Comparison of ENCODE assay signal across 2 cellular contexts in genomic region chr6:44665143-44665542, GRCh38.
TF ChIP-seq lines count a peak whose summit lies in the region.

No MANE protein-coding gene starts in this region.

TF ChIP-seq in IMR-90, 13 proteins besides CTCF, POLR2A, EP300 and RAD21:
- no peak for TF ChIP-seq MXI1 (IDR thresholded peaks at IDR 0.05; ENCODE audit: borderline replicate concordance, low read depth, low read length)
- TF ChIP-seq NFE2L2 (IDR thresholded peaks at IDR 0.05; ENCODE audit: low read depth, low read length), result no peak

TF ChIP-seq in H1, 55 proteins besides CTCF, POLR2A, EP300 and RAD21:
- TF ChIP-seq MAX (IDR thresholded peaks at IDR 0.05), result no peak
- no peak for TF ChIP-seq RNF2 (IDR thresholded peaks at IDR 0.05; ENCODE audit: borderline replicate concordance, low read depth, low read length, missing control alignments, poor library complexity, severe bottlenecking)
- TF ChIP-seq MAFK (IDR thresholded peaks at IDR 0.05; ENCODE audit: low read depth, low read length), result no peak
